Comparison of ENCODE assay signal across 8 cellular contexts in the genomic region with DNA sequence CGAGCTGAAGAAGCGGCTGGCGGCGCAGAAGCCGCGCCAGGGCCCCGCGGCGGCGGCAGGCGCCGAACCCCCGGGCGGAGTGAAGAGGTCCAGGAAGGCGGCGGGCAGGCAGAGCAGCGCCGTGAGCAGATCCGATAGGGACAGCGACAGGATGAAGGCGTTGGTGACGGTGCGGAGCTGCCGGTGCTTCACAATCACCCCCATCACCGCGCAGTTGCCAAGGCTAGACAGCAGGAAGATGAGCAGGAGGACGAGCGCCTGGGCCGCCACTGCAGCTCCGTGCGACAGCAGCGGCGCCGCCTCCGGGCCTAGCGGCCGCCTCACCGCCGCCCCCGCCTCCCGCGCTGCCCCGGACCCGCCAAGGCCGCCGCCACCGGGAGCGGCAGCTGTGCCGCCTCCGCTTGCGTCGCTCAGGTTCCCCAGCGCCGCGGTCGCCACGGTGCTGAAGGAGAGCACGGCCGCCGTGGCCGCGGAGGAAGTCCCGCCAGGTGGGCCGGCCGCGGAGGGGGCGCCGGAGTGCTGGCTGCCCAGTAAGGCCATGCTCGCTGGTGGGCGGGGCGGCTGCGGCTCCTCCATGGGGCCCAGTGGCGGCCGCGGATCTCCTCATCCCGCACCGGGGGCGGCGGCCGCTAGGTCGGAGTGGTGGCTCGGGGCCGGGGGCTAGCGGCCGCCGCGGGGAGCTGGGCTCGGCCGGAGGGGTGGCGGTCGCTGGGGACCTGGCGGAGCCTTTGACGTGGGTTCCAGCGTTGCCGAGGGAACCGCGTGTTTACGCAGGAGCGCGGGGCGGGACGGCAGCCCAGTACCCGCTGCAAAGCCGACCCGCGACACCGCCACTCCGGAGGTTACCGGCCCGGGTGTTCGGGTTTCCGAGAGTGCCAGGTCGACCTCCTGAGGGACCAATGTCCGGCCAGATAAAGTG. TPM values are rescaled to one million over a fixed set of nuclear protein-coding genes. Genes with fewer than 3 reads are reported as not detected.
DNase-seq lines count a peak whose midpoint lies in the region; ATAC-seq and TF ChIP-seq lines count a peak whose summit lies in the region.

GPR135 (minus strand) TSS at position 730 of the 919 bp plus-strand sequence; CDS start at position 576, 154 bp downstream.

- intact Hi-C loops in left lung (cut with DNase I) = no loop called here

- peaks cover 0 to 29% of the 10 kb centered on the region in 2 donors for H3K27me3 ChIP-seq in left lung

- peaks cover 5 to 19% of the 10 kb centered on the region in 2 donors for H3K4me1 ChIP-seq in left lung

- H3K27ac ChIP-seq in coronary artery = peak within 1 kb of the TSS; percentile 90 to 92
- H3K27ac ChIP-seq in left lung = peak within 1 kb of the TSS in 1 of 2 donors; percentile 8

- H3K36me3 ChIP-seq in left lung = no peaks in the 10 kb centered on the region

- H3K4me3 ChIP-seq in coronary artery (peak within 1 kb of the TSS; percentile 80), left lung (peak within 1 kb of the TSS; percentile 52 to 57)

- no peaks in the 10 kb centered on the region for H3K9me3 ChIP-seq in left lung

- TF ChIP-seq CTCF in coronary artery (IDR thresholded peaks at IDR 0.05) (no peak), left lung (IDR thresholded peaks at IDR 0.05) (no peak)

- peak; percentile 71 for ATAC-seq in GM21528 (IDR thresholded peaks at IDR 0.05; ENCODE audit: low FRiP score, unreplicated experiment)
- ATAC-seq in left lung = peak; percentile 89

- peak; percentile 34 for DNase-seq in DMS53 treated with DMSO at 0.1 percent for 48 hours (lab: John Stamatoyannopoulos, UW; ENCODE audit: unreplicated experiment)
- DNase-seq in LHCN-M2 (ENCODE audit: low read depth) = peak; percentile 4
- peak; percentile 57 for DNase-seq in activated CD4-positive, alpha-beta T cell treated with anti-CD3 and anti-CD28 coated beads for 48 hours
- DNase-seq in coronary artery (ENCODE audit: low spot score) = peak; percentile 89
- peak; percentile 63 to 92 for DNase-seq in left lung
- DNase-seq in stimulated activated CD4-positive, alpha-beta T cell treated with anti-CD3 and anti-CD28 coated beads, Interleukin-2, amount 100 ng/mL, for 24 hours = peak; percentile 51 to 59
- DNase-seq in GF-D8 (lab: John Stamatoyannopoulos, UW) = no peak

RNA-seq across cellular contexts. Expression of gene GPR135, which starts in this region (rescaled TPM):
- total RNA-seq in LHCN-M2 (2014; rRNA removed) = 2.5 and 3.0 TPM in 2 replicates
- polyA plus RNA-seq in LHCN-M2 (2012) = 0.79 TPM
- total RNA-seq in left lung = 1 to 10 TPM; 1.7 to 2.6 TPM
